Comparison of ENCODE assay signal across 1 cellular context in the genomic region with DNA sequence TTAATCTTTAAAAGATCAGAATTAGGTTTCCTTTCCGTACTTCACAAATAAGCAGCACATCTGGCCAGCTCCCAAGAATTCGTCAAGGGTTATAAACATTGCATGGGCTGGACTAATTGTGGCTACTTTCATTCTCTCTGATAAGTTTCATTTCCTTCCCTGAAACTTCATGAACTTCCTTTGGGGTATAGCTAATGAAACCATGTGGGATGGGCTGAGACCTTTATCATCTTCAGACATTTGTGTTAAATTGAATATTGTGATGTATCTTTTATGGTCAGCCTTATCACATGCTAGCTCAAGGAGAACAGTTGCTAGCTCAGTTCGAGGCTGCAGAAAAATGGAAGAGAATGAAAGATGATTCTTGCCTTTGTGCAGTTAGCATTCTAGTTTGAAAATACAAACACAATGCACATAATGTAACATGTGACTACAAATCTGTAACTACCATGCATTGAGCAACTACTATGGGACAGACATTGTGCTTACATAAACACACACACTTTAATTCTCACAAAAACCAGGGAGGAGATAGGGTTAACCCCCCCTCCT.
A peak's percentile ranks its signal among the peaks of the same experiment; 100 is the strongest.
TF ChIP-seq lines count a peak whose summit lies in the region.

No MANE protein-coding gene starts in this region.

TF ChIP-seq in HEK293, 187 proteins besides CTCF, POLR2A, EP300 and RAD21 (continued from another document):
- no peak for TF ChIP-seq PRDM2 (tag by site-specific recombination; IDR thresholded peaks at IDR 0.05; ENCODE audit: borderline replicate concordance)
- TF ChIP-seq BCL11A (tag by site-specific recombination; IDR thresholded peaks at IDR 0.05; ENCODE audit: low read depth) = no peak
- TF ChIP-seq ZNF600 (tag by site-specific recombination; IDR thresholded peaks at IDR 0.05) = no peak
- TF ChIP-seq ZNF157 (tag by site-specific recombination; IDR thresholded peaks at IDR 0.05) = no peak
- TF ChIP-seq SALL2 (tag by site-specific recombination; IDR thresholded peaks at IDR 0.05; ENCODE audit: borderline replicate concordance) = no peak
- TF ChIP-seq SP7 (tag by site-specific recombination; IDR thresholded peaks at IDR 0.05) = peak; percentile 53; the same call in 1 of the 2 replicates
- TF ChIP-seq ZNF433 (tag by site-specific recombination; IDR thresholded peaks at IDR 0.05; ENCODE audit: low read depth) = no peak
- TF ChIP-seq AEBP2 (tag by site-specific recombination; IDR thresholded peaks at IDR 0.05; ENCODE audit: borderline replicate concordance) = no peak
- TF ChIP-seq YY2 (tag by site-specific recombination; IDR thresholded peaks at IDR 0.05) = no peak
- TF ChIP-seq OSR2 (tag by site-specific recombination; IDR thresholded peaks at IDR 0.05) = peak; percentile 69; the same call in 1 of the 2 replicates
- TF ChIP-seq ZNF114 (tag by site-specific recombination; IDR thresholded peaks at IDR 0.05) = no peak
- no peak for TF ChIP-seq YY1 (tag by site-specific recombination; IDR thresholded peaks at IDR 0.05)
- TF ChIP-seq, protein P1, sequence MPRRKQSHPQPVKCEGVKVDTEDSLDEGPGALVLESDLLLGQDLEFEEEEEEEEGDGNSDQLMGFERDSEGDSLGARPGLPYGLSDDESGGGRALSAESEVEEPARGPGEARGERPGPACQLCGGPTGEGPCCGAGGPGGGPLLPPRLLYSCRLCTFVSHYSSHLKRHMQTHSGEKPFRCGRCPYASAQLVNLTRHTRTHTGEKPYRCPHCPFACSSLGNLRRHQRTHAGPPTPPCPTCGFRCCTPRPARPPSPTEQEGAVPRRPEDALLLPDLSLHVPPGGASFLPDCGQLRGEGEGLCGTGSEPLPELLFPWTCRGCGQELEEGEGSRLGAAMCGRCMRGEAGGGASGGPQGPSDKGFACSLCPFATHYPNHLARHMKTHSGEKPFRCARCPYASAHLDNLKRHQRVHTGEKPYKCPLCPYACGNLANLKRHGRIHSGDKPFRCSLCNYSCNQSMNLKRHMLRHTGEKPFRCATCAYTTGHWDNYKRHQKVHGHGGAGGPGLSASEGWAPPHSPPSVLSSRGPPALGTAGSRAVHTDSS (tag by site-specific recombination; IDR thresholded peaks at IDR 0.05) = no peak
- no peak for TF ChIP-seq ZNF621 (tag by site-specific recombination; IDR thresholded peaks at IDR 0.05)
- no peak for TF ChIP-seq KLF16 (tag by site-specific recombination; IDR thresholded peaks at IDR 0.05)
- TF ChIP-seq, protein P2, sequence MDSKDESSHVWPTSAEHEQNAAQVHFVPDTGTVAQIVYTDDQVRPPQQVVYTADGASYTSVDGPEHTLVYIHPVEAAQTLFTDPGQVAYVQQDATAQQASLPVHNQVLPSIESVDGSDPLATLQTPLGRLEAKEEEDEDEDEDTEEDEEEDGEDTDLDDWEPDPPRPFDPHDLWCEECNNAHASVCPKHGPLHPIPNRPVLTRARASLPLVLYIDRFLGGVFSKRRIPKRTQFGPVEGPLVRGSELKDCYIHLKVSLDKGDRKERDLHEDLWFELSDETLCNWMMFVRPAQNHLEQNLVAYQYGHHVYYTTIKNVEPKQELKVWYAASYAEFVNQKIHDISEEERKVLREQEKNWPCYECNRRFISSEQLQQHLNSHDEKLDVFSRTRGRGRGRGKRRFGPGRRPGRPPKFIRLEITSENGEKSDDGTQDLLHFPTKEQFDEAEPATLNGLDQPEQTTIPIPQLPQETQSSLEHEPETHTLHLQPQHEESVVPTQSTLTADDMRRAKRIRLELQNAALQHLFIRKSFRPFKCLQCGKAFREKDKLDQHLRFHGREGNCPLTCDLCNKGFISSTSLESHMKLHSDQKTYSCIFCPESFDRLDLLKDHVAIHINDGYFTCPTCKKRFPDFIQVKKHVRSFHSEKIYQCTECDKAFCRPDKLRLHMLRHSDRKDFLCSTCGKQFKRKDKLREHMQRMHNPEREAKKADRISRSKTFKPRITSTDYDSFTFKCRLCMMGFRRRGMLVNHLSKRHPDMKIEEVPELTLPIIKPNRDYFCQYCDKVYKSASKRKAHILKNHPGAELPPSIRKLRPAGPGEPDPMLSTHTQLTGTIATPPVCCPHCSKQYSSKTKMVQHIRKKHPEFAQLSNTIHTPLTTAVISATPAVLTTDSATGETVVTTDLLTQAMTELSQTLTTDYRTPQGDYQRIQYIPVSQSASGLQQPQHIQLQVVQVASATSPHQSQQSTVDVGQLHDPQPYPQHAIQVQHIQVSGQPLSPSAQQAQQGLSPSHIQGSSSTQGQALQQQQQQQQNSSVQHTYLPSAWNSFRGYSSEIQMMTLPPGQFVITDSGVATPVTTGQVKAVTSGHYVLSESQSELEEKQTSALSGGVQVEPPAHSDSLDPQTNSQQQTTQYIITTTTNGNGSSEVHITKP (tag by site-specific recombination; IDR thresholded peaks at IDR 0.05) = peak; percentile 54
- no peak for TF ChIP-seq ZNF521 (tag by site-specific recombination; IDR thresholded peaks at IDR 0.05)
- no peak for TF ChIP-seq ZNF626 (tag by site-specific recombination; IDR thresholded peaks at IDR 0.05)
